Comparison of ENCODE assay signal across 1 cellular context in genomic region chr12:52873513-52873831, GRCh38.
TF ChIP-seq lines count a peak whose summit lies in the region.

No MANE protein-coding gene starts in this region.

TF ChIP-seq in IMR-90, 13 proteins besides CTCF, POLR2A, EP300 and RAD21:
- TF ChIP-seq ELK1 (IDR thresholded peaks at IDR 0.05; ENCODE audit: borderline replicate concordance, low read depth, low read length) (no peak), MXI1 (IDR thresholded peaks at IDR 0.05; ENCODE audit: borderline replicate concordance, low read depth, low read length) (no peak), BHLHE40 (IDR thresholded peaks at IDR 0.05; ENCODE audit: low read depth, low read length) (no peak), SMC3 (IDR thresholded peaks at IDR 0.05; ENCODE audit: low read depth, low read length) (no peak), RFX5 (IDR thresholded peaks at IDR 0.05; ENCODE audit: low read depth, low read length) (no peak), CHD1 (IDR thresholded peaks at IDR 0.05; ENCODE audit: low read depth, low read length) (no peak), MAFK (IDR thresholded peaks at IDR 0.05; ENCODE audit: low read depth, low read length) (no peak), MAZ (IDR thresholded peaks at IDR 0.05; ENCODE audit: borderline replicate concordance, low read depth, low read length) (no peak), NFE2L2 (IDR thresholded peaks at IDR 0.05; ENCODE audit: low read depth, low read length) (no peak), CEBPB (IDR thresholded peaks at IDR 0.05; ENCODE audit: low read depth, low read length) (no peak), FOS (IDR thresholded peaks at IDR 0.05; ENCODE audit: low read depth, low read length) (no peak), RCOR1 (IDR thresholded peaks at IDR 0.05; ENCODE audit: insufficient replicate concordance, low read length) (no peak)
- TF ChIP-seq, protein P1, sequence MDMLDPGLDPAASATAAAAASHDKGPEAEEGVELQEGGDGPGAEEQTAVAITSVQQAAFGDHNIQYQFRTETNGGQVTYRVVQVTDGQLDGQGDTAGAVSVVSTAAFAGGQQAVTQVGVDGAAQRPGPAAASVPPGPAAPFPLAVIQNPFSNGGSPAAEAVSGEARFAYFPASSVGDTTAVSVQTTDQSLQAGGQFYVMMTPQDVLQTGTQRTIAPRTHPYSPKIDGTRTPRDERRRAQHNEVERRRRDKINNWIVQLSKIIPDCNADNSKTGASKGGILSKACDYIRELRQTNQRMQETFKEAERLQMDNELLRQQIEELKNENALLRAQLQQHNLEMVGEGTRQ (IDR thresholded peaks at IDR 0.05; ENCODE audit: low read depth, low read length) = no peak
